1 cellular context compared by ENCODE assay signal in the genomic region with DNA sequence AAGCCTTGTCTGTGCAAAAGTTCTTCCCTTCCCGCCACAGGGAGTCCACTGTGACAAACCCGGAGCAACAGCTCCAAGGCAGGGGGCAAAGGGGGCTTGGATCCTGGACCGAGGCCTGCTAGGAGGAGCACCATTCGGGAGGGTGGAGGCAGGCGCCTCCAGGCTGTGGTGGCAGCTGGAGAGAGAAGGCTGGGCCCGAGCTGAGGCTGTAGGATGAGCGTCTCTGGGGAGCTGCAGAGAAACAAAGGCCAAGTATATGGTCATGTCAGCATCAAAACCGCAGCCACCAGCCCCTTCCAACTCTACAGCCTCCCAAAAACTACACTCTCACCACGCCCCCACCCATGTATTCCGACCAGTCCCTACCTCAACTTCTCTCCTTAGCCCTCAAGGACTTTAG.
TF ChIP-seq lines count a peak whose summit lies in the region.

No MANE protein-coding gene starts in this region.

TF ChIP-seq in K562, 482 proteins besides CTCF, POLR2A, EP300 and RAD21:
- TF ChIP-seq SIN3A (IDR thresholded peaks at IDR 0.05; ENCODE audit: borderline replicate concordance in 2 of 2, control insufficient read depth in 1 of 2, low read depth in 2 of 2, low read length in 2 of 2) (0 out of 4 replicates have a peak, but pooled peaks of 1 of the 2 experiments have one; percentile 34), HMGXB4 (CRISPR knock-in tag; IDR thresholded peaks at IDR 0.05) (0 out of 2 replicates have a peak, but pooled peaks have one; percentile 4), MIER1 (IDR thresholded peaks at IDR 0.05; ENCODE audit: low read depth) (no peak)
TF ChIP-seq in K562: peak in this region for 2.
